In genomic region chr13:97346561-97347254, GRCh38 we compare ENCODE assay signal across 20 cellular contexts.
"Had no signal": no experiment of that assay in that cellular context is flagged by ENCODE, and none has a peak within 500 bp of the region (broad histone marks: within the 10 kb centered on the region; RNA-seq: fewer than 3 reads in every experiment).

No MANE protein-coding gene starts in this region.

- H3K4me3 ChIP-seq: body of pancreas, left lung, lower lobe of right lung, mucosa of descending colon, spleen had no signal

- H3K9me3 ChIP-seq: body of pancreas, left lung, lower lobe of right lung, mucosa of descending colon, spleen had no signal

- ATAC-seq: activated CD8-positive, alpha-beta T cell treated with anti-CD3 and anti-CD28 coated beads for 36 hours; body of pancreas; left lung; lower lobe of right lung; mucosa of descending colon; natural killer cell treated with Interleukin-12 subunit alpha and Interleukin-12 subunit beta and Interleukin-15 and Interleukin-18, amount 100 ng/mL, for 72 hours; right cardiac atrium; stimulated activated naive CD8-positive, alpha-beta T cell treated with anti-CD3 and anti-CD28 coated beads, Interleukin-15, Interleukin-2, amounts not matched to agents 100 U/mL and 50 U/mL, for 24 hours had no signal

- H3K9me3 Mint-ChIP-seq: activated CD4-positive, alpha-beta T cell treated with anti-CD3 and anti-CD28 coated beads, Interleukin-2, amount 10 ng/mL, durations not matched to agents 7 days and 5 days; activated CD8-positive, alpha-beta T cell treated with anti-CD3 and anti-CD28 coated beads for 36 hours; natural killer cell treated with Interleukin-12 subunit alpha and Interleukin-12 subunit beta and Interleukin-15 and Interleukin-18, amount 100 ng/mL, for 72 hours; T-helper 1 cell treated with Interleukin-12 subunit alpha and Interleukin-12 subunit beta and Interleukin-4 antibody, amounts not matched to agents 30 μg/mL and 1 μg/mL, for 36 hours had no signal

- H3K4me1 Mint-ChIP-seq: activated CD4-positive, alpha-beta T cell treated with anti-CD3 and anti-CD28 coated beads, Interleukin-2, amount 10 ng/mL, durations not matched to agents 7 days and 5 days had no signal

- DNase-seq: activated CD4-positive, alpha-beta T cell treated with anti-CD3 and anti-CD28 coated beads for 1 hour; activated CD4-positive, alpha-beta T cell treated with anti-CD3 and anti-CD28 coated beads, Interleukin-2, amount 10 ng/mL, durations not matched to agents 7 days and 5 days; activated CD8-positive, alpha-beta T cell treated with anti-CD3 and anti-CD28 coated beads for 36 hours; activated effector memory CD4-positive, alpha-beta T cell treated with Interleukin-2 at 50 U/mL for 16 hours; activated naive CD4-positive, alpha-beta T cell treated with Interleukin-2 at 50 U/mL for 16 hours; activated T-cell treated with anti-CD3 and anti-CD28 coated beads for 4 hours; anterior cingulate cortex; body of pancreas; dermis blood vessel endothelial cell; effector CD8-positive, alpha-beta T cell; lower lobe of right lung; mesendoderm; mucosa of descending colon; spleen; stimulated activated naive CD8-positive, alpha-beta T cell treated with anti-CD3 and anti-CD28 coated beads, Interleukin-15, Interleukin-2, amounts not matched to agents 100 U/mL and 50 U/mL, for 24 hours had no signal

- H3K27ac ChIP-seq: body of pancreas, left lung, lower lobe of right lung, spleen had no signal

- H3K27ac Mint-ChIP-seq: activated CD4-positive, alpha-beta T cell treated with anti-CD3 and anti-CD28 coated beads, Interleukin-2, amount 10 ng/mL, durations not matched to agents 7 days and 5 days; activated CD8-positive, alpha-beta T cell treated with anti-CD3 and anti-CD28 coated beads for 36 hours; activated naive CD8-positive, alpha-beta T cell; natural killer cell treated with Interleukin-12 subunit alpha and Interleukin-12 subunit beta and Interleukin-15 and Interleukin-18, amount 100 ng/mL, for 72 hours; T-helper 1 cell treated with Interleukin-12 subunit alpha and Interleukin-12 subunit beta and Interleukin-4 antibody, amounts not matched to agents 30 μg/mL and 1 μg/mL, for 36 hours had no signal

- H3K4me3 Mint-ChIP-seq: activated CD4-positive, alpha-beta T cell treated with anti-CD3 and anti-CD28 coated beads, Interleukin-2, amount 10 ng/mL, durations not matched to agents 7 days and 5 days; activated CD8-positive, alpha-beta T cell treated with anti-CD3 and anti-CD28 coated beads for 36 hours; activated naive CD8-positive, alpha-beta T cell; natural killer cell treated with Interleukin-12 subunit alpha and Interleukin-12 subunit beta and Interleukin-15 and Interleukin-18, amount 100 ng/mL, for 72 hours; T-helper 1 cell treated with Interleukin-12 subunit alpha and Interleukin-12 subunit beta and Interleukin-4 antibody, amounts not matched to agents 30 μg/mL and 1 μg/mL, for 36 hours had no signal

- H3K4me1 ChIP-seq: spleen had no signal

- H3K27me3 ChIP-seq: body of pancreas, left lung, spleen had no signal

- H3K27me3 Mint-ChIP-seq: activated CD4-positive, alpha-beta T cell treated with anti-CD3 and anti-CD28 coated beads, Interleukin-2, amount 10 ng/mL, durations not matched to agents 7 days and 5 days; activated CD8-positive, alpha-beta T cell treated with anti-CD3 and anti-CD28 coated beads for 36 hours; activated naive CD8-positive, alpha-beta T cell; natural killer cell treated with Interleukin-12 subunit alpha and Interleukin-12 subunit beta and Interleukin-15 and Interleukin-18, amount 100 ng/mL, for 72 hours had no signal
